24 cellular contexts compared by ENCODE assay signal in the genomic region with DNA sequence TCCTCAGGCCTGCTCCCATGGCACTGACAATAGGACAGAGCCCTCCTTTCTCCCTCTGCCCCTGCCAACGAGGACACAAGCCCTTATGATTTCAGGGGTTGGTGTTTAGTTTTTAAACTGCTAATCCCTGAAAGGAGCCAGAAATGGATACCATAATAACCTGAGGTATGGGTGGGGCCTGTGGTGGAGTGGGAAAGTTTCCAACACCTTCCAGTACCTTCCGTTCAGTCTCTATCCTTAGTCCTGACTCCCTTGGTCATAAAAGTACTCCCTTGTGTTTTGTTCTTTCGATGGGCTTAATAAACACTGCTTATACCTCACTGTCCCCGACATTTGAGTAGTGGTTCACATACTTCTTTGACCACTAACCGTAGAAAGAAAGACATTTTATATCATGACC.
"Had no signal": no experiment of that assay in that cellular context is flagged by ENCODE, and none has a peak within 500 bp of the region (broad histone marks: within the 10 kb centered on the region; RNA-seq: fewer than 3 reads in every experiment).

No MANE protein-coding gene starts in this region.

- H3K9me3 Mint-ChIP-seq: activated naive CD8-positive, alpha-beta T cell treated with anti-CD3 and anti-CD28 coated beads, Interleukin-2, amount 10 ng/mL, durations not matched to agents 7 days and 5 days had no signal

- H3K4me1 Mint-ChIP-seq: activated CD4-positive, alpha-beta T cell treated with anti-CD3 and anti-CD28 coated beads for 36 hours; activated naive CD8-positive, alpha-beta T cell treated with anti-CD3 and anti-CD28 coated beads, Interleukin-2, amount 10 ng/mL, durations not matched to agents 7 days and 5 days had no signal

- H3K27me3 ChIP-seq: adrenal gland, breast epithelium, Peyer's patch had no signal

- H3K4me3 Mint-ChIP-seq: activated CD4-positive, alpha-beta T cell treated with anti-CD3 and anti-CD28 coated beads for 36 hours; activated CD8-positive, alpha-beta T cell treated with anti-CD3 and anti-CD28 coated beads, Interleukin-2, amount 10 ng/mL, durations not matched to agents 7 days and 5 days; activated naive CD8-positive, alpha-beta T cell treated with anti-CD3 and anti-CD28 coated beads, Interleukin-2, amount 10 ng/mL, durations not matched to agents 7 days and 5 days had no signal

- H3K36me3 ChIP-seq: adrenal gland, breast epithelium, Peyer's patch, SJCRH30, WERI-Rb-1 had no signal

- H3K9me3 ChIP-seq: adrenal gland, breast epithelium, Peyer's patch, SJCRH30, SK-N-SH had no signal

- H3K27ac Mint-ChIP-seq: activated CD4-positive, alpha-beta T cell treated with anti-CD3 and anti-CD28 coated beads for 36 hours; activated CD8-positive, alpha-beta T cell treated with anti-CD3 and anti-CD28 coated beads, Interleukin-2, amount 10 ng/mL, durations not matched to agents 7 days and 5 days; activated naive CD8-positive, alpha-beta T cell treated with anti-CD3 and anti-CD28 coated beads, Interleukin-2, amount 10 ng/mL, durations not matched to agents 7 days and 5 days had no signal

- H3K4me3 ChIP-seq: adrenal gland, breast epithelium, Peyer's patch, SJCRH30 had no signal

- H3K27ac ChIP-seq: adrenal gland, breast epithelium, Peyer's patch, RWPE1, SJCRH30, WERI-Rb-1 had no signal

- H3K4me1 ChIP-seq: adrenal gland, SJCRH30 had no signal

- ATAC-seq: activated CD4-positive, alpha-beta T cell treated with anti-CD3 and anti-CD28 coated beads for 36 hours; activated CD8-positive, alpha-beta T cell treated with anti-CD3 and anti-CD28 coated beads, Interleukin-2, amount 10 ng/mL, durations not matched to agents 7 days and 5 days had no signal

- H3K36me3 Mint-ChIP-seq: activated naive CD8-positive, alpha-beta T cell treated with anti-CD3 and anti-CD28 coated beads, Interleukin-2, amount 10 ng/mL, durations not matched to agents 7 days and 5 days had no signal

- DNase-seq: activated CD4-positive, alpha-beta T cell treated with anti-CD3 and anti-CD28 coated beads for 36 hours; activated CD8-positive, alpha-beta memory T cell treated with anti-CD3 and anti-CD28 coated beads, Interleukin-2, amount 50 U/mL, for 48 hours; activated CD8-positive, alpha-beta T cell treated with anti-CD3 and anti-CD28 coated beads, Interleukin-2, amount 10 ng/mL, durations not matched to agents 7 days and 5 days; activated naive CD4-positive, alpha-beta T cell treated with anti-CD3 and anti-CD28 coated beads, Interleukin-2, amount 50 U/mL, for 16 hours; activated naive CD8-positive, alpha-beta T cell treated with anti-CD3 and anti-CD28 coated beads, Interleukin-2, amount 10 ng/mL, durations not matched to agents 7 days and 5 days; activated T-cell treated with anti-CD3 and anti-CD28 coated beads, Interleukin-2, amount 50 U/mL, for 1 hour; adrenal gland; anterior cingulate cortex; MM.1S; NCI-H1105; NCI-H1436; NCI-H1694 treated with DMSO at 0.1 percent for 48 hours; NCI-H2081; NCI-H510A treated with DMSO at 0.1 percent for 48 hours; NCI-H69; NK-92 treated with Interleukin-12 subunit alpha and Interleukin-12 subunit beta, amount 100 ng/mL, for 24 hours; Peyer's patch; Right ventricle myocardium superior; SJCRH30; SK-N-SH; T-helper 1 cell; WERI-Rb-1 had no signal
